28 cellular contexts compared by ENCODE assay signal in genomic region chr22:43483669-43484068, GRCh38.
"Had no signal": no experiment of that assay in that cellular context is flagged by ENCODE, and none has a peak within 500 bp of the region (broad histone marks: within the 10 kb centered on the region; RNA-seq: fewer than 3 reads in every experiment).

No MANE protein-coding gene starts in this region.

- H3K9ac ChIP-seq: parathyroid adenoma had no signal

- H3K36me3 ChIP-seq: ovary, right lobe of liver, sigmoid colon, suprapubic skin, tibial artery, transverse colon, upper lobe of right lung, uterus had no signal

- FAIRE-seq: small intestine had no signal

- H3K9me3 Mint-ChIP-seq: naive thymus-derived CD8-positive, alpha-beta T cell; natural killer cell treated with Interleukin-12 subunit alpha and Interleukin-12 subunit beta and Interleukin-15 and Interleukin-18, amount 100 ng/mL, for 72 hours; nephron progenitor cell; neural crest cell; stimulated activated memory B cell treated with anti-CD40 and anti-IgM and Interleukin-4, amounts not matched to agents 10 μg/mL and 1 μg/mL and 100 μg/mL, for 72 hours; stimulated activated naive CD8-positive, alpha-beta T cell treated with anti-CD3 and anti-CD28 coated beads, Interleukin-15, amount 100 ng/mL, for 72 hours; type B pancreatic cell had no signal

- H3K4me3 ChIP-seq: ovary, psoas muscle, right lobe of liver, sigmoid colon, suprapubic skin, testis, tibial artery, transverse colon, upper lobe of right lung, uterus had no signal

- H3K27ac ChIP-seq: ovary, parathyroid adenoma, psoas muscle, right lobe of liver, sigmoid colon, suprapubic skin, testis, tibial artery, transverse colon, upper lobe of right lung, uterus had no signal

- DNase-seq: nephron progenitor cell; occipital lobe; ovary; psoas muscle; right lobe of liver; sigmoid colon; small intestine; stimulated activated CD4-positive, alpha-beta T cell treated with anti-CD3 and anti-CD28 coated beads, Interleukin-1b, Interleukin-23, amount 100 ng/mL, for 48 hours; stimulated activated CD4-positive, alpha-beta T cell treated with anti-CD3 and anti-CD28 coated beads, Interleukin-4, amount 100 ng/mL, for 1 hour; stimulated activated CD4-positive, alpha-beta T cell treated with anti-CD3 and anti-CD28 coated beads, Interleukin-4, amount 100 ng/mL, for 4 hours; stimulated activated CD8-positive, alpha-beta memory T cell treated with anti-CD3 and anti-CD28 coated beads, Interleukin-4, amount 100 ng/mL, for 48 hours; stimulated activated naive CD4-positive, alpha-beta T cell; stimulated activated naive CD8-positive, alpha-beta T cell treated with anti-CD3 and anti-CD28 coated beads, Interleukin-15, amount 100 ng/mL, for 72 hours; stimulated activated naive CD8-positive, alpha-beta T cell treated with anti-CD3 and anti-CD28 coated beads, Interleukin-15, Interleukin-2, amounts not matched to agents 100 U/mL and 50 U/mL, for 24 hours; substantia nigra; testis; tibial artery; transverse colon; upper lobe of right lung; uterus had no signal

- H3K9me3 ChIP-seq: ovary, psoas muscle, right lobe of liver, sigmoid colon, suprapubic skin, testis, tibial artery, transverse colon, upper lobe of right lung, uterus had no signal

- H3K36me3 Mint-ChIP-seq: naive thymus-derived CD8-positive, alpha-beta T cell; natural killer cell treated with Interleukin-12 subunit alpha and Interleukin-12 subunit beta and Interleukin-15 and Interleukin-18, amount 100 ng/mL, for 72 hours; stimulated activated memory B cell treated with anti-CD40 and anti-IgM and Interleukin-4, amounts not matched to agents 10 μg/mL and 1 μg/mL and 100 μg/mL, for 72 hours; type B pancreatic cell had no signal

- H3K27ac Mint-ChIP-seq: naive thymus-derived CD8-positive, alpha-beta T cell; natural killer cell treated with Interleukin-12 subunit alpha and Interleukin-12 subunit beta and Interleukin-15 and Interleukin-18, amount 100 ng/mL, for 72 hours; nephron progenitor cell; progenitor cell of endocrine pancreas; stimulated activated memory B cell treated with anti-CD40 and anti-IgM and Interleukin-4, amounts not matched to agents 10 μg/mL and 1 μg/mL and 100 μg/mL, for 72 hours; type B pancreatic cell had no signal

- H3K4me1 ChIP-seq: parathyroid adenoma, psoas muscle, right lobe of liver, sigmoid colon, suprapubic skin, tibial artery, transverse colon, upper lobe of right lung, uterus had no signal

- H3K4me3 Mint-ChIP-seq: natural killer cell treated with Interleukin-12 subunit alpha and Interleukin-12 subunit beta and Interleukin-15 and Interleukin-18, amount 100 ng/mL, for 72 hours; nephron progenitor cell; neural crest cell; stimulated activated memory B cell treated with anti-CD40 and anti-IgM and Interleukin-4, amounts not matched to agents 10 μg/mL and 1 μg/mL and 100 μg/mL, for 72 hours; stimulated activated naive CD8-positive, alpha-beta T cell treated with anti-CD3 and anti-CD28 coated beads, Interleukin-15, amount 100 ng/mL, for 72 hours; type B pancreatic cell had no signal

- H3K27me3 Mint-ChIP-seq: natural killer cell treated with Interleukin-12 subunit alpha and Interleukin-12 subunit beta and Interleukin-15 and Interleukin-18, amount 100 ng/mL, for 72 hours; stimulated activated naive CD8-positive, alpha-beta T cell treated with anti-CD3 and anti-CD28 coated beads, Interleukin-15, amount 100 ng/mL, for 72 hours had no signal
